ENCODE assay signal across 8 cellular contexts in the genomic region with DNA sequence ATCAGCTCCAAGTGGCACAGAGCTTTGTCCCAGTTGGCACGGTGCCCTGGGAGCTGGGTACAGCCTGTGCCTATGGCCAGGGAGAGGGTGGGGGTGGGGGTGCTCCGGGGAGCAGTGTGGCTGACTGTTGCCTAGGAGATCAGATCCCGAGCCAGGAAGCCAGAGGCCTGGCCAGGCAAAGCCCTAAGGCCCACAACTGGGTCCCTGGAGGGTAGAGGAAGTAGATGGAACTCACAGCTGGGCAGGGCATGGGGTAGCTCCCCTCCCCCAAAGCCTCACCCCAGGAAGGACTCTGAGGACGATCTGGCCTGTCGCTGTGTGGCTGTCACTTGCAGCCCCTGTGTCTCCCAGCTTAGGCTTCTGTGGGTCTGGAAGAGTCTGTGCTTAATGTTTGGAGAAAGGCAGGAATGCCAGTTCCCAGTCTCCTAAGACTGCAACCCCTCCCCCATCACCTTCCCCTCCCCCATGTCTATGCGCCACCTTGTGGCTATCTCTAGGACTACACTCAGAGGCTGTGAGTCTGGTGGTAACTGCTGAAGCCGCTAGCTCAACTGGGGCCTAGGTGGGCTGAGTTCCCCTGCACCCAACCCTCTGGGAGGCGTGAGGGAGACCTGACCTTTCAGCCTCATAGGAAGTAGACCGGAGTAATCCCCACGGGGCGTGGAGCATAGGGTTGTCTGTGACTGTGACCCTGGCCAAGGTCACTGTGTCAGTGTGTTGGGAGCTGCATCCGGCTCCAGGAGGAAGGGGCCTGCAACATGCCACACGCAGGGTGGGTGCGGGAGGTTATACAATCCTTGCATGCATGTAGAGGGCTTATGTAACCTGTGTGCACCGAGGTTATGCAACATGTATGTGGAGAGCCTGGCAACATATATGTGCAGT. TPM values are rescaled to one million over a fixed set of nuclear protein-coding genes. Genes with fewer than 3 reads are reported as not detected.
DNase-seq lines count a peak whose midpoint lies in the region; ATAC-seq and TF ChIP-seq lines count a peak whose summit lies in the region.

No MANE protein-coding gene starts in this region.

- peak; percentile 90 for TF ChIP-seq CTCF in CD8-positive, alpha-beta T cell (IDR thresholded peaks at IDR 0.05)
- TF ChIP-seq CTCF in RWPE2 (IDR thresholded peaks at IDR 0.05; ENCODE audit: poor library complexity, severe bottlenecking) (peak; percentile 86), parathyroid adenoma (IDR thresholded peaks at IDR 0.05) (peak; percentile 97)

- peak; percentile 96 for ATAC-seq in CD8-positive, alpha-beta T cell
- ATAC-seq in RWPE2 (ENCODE audit: low read depth) (peak; percentile 32; the same call in 2 of the 3 replicates), aorta (ENCODE audit: low FRiP score) (peak; percentile 82), HG03378 (IDR thresholded peaks at IDR 0.05; ENCODE audit: unreplicated experiment) (no peak)

- H3K9me3 ChIP-seq in CD8-positive, alpha-beta T cell (ENCODE audit: low read length), result no peaks in the 10 kb centered on the region
- no peaks in the 10 kb centered on the region for H3K9me3 ChIP-seq in HUES6 (ENCODE audit: control insufficient read depth, insufficient read depth, low read depth, low read length)
- no peaks in the 10 kb centered on the region for H3K9me3 ChIP-seq in RWPE2 (ENCODE audit: severe bottlenecking)
- H3K9me3 ChIP-seq in parathyroid adenoma (ENCODE audit: control insufficient read depth, low read length), result no peaks in the 10 kb centered on the region
- no peaks in the 10 kb centered on the region for H3K9me3 ChIP-seq in aorta (ENCODE audit: control insufficient read depth, low read length)

- peak overlapping the region; percentile 62 for H3K27ac Mint-ChIP-seq in CD8-positive, alpha-beta T cell

- H3K9ac ChIP-seq in HUES6 (ENCODE audit: low read length), result no peak overlapping the region
- H3K9ac ChIP-seq in parathyroid adenoma, result no peak overlapping the region

- H3K27ac ChIP-seq in CD8-positive, alpha-beta T cell (ENCODE audit: low read depth, low read length), result no peak overlapping the region
- H3K27ac ChIP-seq in HUES6 (ENCODE audit: low read depth, low read length) (no peak overlapping the region), RWPE2 (ENCODE audit: poor library complexity, severe bottlenecking) (peak overlapping the region; percentile 21), parathyroid adenoma (peak overlapping the region; percentile 77), aorta (ENCODE audit: low read depth in 1 of 2, low read length in 2 of 2) (peak overlapping the region in 1 of 2 donors; percentile 81)

- no peak overlapping the region for H2AFZ ChIP-seq in parathyroid adenoma

- 2 to 3% methylated on average over 15 of the region's 15 CpGs for WGBS in aorta, 2 donors

- no peaks in the 10 kb centered on the region for H3K27me3 Mint-ChIP-seq in CD8-positive, alpha-beta T cell (ENCODE audit: low read depth)

- H3K4me3 Mint-ChIP-seq in CD8-positive, alpha-beta T cell, result peak overlapping the region; percentile 45

- CTCF ChIA-PET in CD8-positive, alpha-beta T cell (lab: Charles Lee), result interaction anchor here (0.6 to 24.7 kb wide), 31 partner anchors 4 to 120 kb away, joined by 3 to 402 read pairs (median 8); a partner anchor contains a TSS

- H3K36me3 ChIP-seq in CD8-positive, alpha-beta T cell (ENCODE audit: insufficient read depth, low read length), result peaks cover 17% of the 10 kb centered on the region
- H3K36me3 ChIP-seq in HUES6 (ENCODE audit: control insufficient read depth, insufficient read depth, low read length) (no peaks in the 10 kb centered on the region), RWPE2 (ENCODE audit: low read depth) (peaks cover 8% of the 10 kb centered on the region; the same call in 1 of the 2 replicates), parathyroid adenoma (ENCODE audit: control insufficient read depth, insufficient read depth, low read length) (no peaks in the 10 kb centered on the region), aorta (ENCODE audit: control insufficient read depth in 1 of 2, insufficient read depth in 2 of 2, low read length in 1 of 2) (no peaks in the 10 kb centered on the region)

- no peak overlapping the region for H3K4me3 ChIP-seq in CD8-positive, alpha-beta T cell (ENCODE audit: low read depth, low read length)
- 0 out of 2 replicates have a peak overlapping the region, but pooled peaks have one; percentile 4 for H3K4me3 ChIP-seq in HUES6 (ENCODE audit: low read depth, low read length)
- no peak overlapping the region for H3K4me3 ChIP-seq in RWPE2 (ENCODE audit: severe bottlenecking)
- no peak overlapping the region for H3K4me3 ChIP-seq in parathyroid adenoma (ENCODE audit: low read depth, low read length)
- no peak overlapping the region for H3K4me3 ChIP-seq in aorta (ENCODE audit: low read length in 2 of 2)

- H3K36me3 Mint-ChIP-seq in CD8-positive, alpha-beta T cell, result peaks cover 47% of the 10 kb centered on the region

- H3K9me3 Mint-ChIP-seq in CD8-positive, alpha-beta T cell, result no peaks in the 10 kb centered on the region

- H3K79me2 ChIP-seq in parathyroid adenoma, result peaks cover 21% of the 10 kb centered on the region

- DNase-seq in CD8-positive, alpha-beta T cell, result peak; percentile 48 to 81 (median 64)
- DNase-seq in RWPE2 (ENCODE audit: low spot score) (no peak), glomerular visceral epithelial cell (ENCODE audit: extremely low spot score) (peak; percentile 49), aorta (peak; percentile 86 to 95)
- peak; percentile 69 for DNase-seq in activated naive CD4-positive, alpha-beta T cell treated with Interleukin-2 at 50 U/mL for 16 hours

- peaks cover 52% of the 10 kb centered on the region for H3K4me1 Mint-ChIP-seq in CD8-positive, alpha-beta T cell (ENCODE audit: low read depth)

- H3K4me2 ChIP-seq in parathyroid adenoma (ENCODE audit: low read length), result peak overlapping the region; percentile 62

- intact Hi-C loops in CD8-positive, alpha-beta T cell (cut with DNase I, micrococcal nuclease), result loop anchor here (1.0 to 2.0 kb wide), 3 partner anchors 13 to 36 kb away; a partner anchor contains a TSS
- intact Hi-C loops in aorta (cut with DNase I), result loop anchor here in 1 of 2 donors (1.0 kb wide), 1 partner anchor 12 kb away; no protein-coding TSS in a partner anchor

- H3K4me1 ChIP-seq in CD8-positive, alpha-beta T cell (ENCODE audit: insufficient read depth, low read length), result peaks cover 48% of the 10 kb centered on the region
- peaks cover 43% of the 10 kb centered on the region for H3K4me1 ChIP-seq in HUES6 (ENCODE audit: control insufficient read depth, insufficient read depth, low read length)
- H3K4me1 ChIP-seq in RWPE2 (ENCODE audit: insufficient read depth, poor library complexity, severe bottlenecking), result peaks cover 34% of the 10 kb centered on the region
- peaks cover 47% of the 10 kb centered on the region for H3K4me1 ChIP-seq in parathyroid adenoma
- peaks cover 0 to 3% of the 10 kb centered on the region in 2 donors for H3K4me1 ChIP-seq in aorta (ENCODE audit: control insufficient read depth in 1 of 2, insufficient read depth in 2 of 2, low read length in 2 of 2)

- POLR2A ChIA-PET in CD8-positive, alpha-beta T cell (lab: Charles Lee), result interaction anchor here (0.6 to 2.6 kb wide), 10 partner anchors 11 to 43 kb away, joined by 3 to 22 read pairs (median 5); a partner anchor contains a TSS

- H3K27me3 ChIP-seq in CD8-positive, alpha-beta T cell (ENCODE audit: insufficient read depth, low read length), result no peaks in the 10 kb centered on the region
- H3K27me3 ChIP-seq in HUES6 (ENCODE audit: control insufficient read depth, insufficient read depth, low read length) (no peaks in the 10 kb centered on the region), RWPE2 (ENCODE audit: insufficient read depth, poor library complexity, severe bottlenecking) (no peaks in the 10 kb centered on the region), parathyroid adenoma (ENCODE audit: control insufficient read depth, insufficient read depth, low read length) (no peaks in the 10 kb centered on the region), aorta (ENCODE audit: control insufficient read depth in 1 of 2, insufficient read depth in 2 of 2, low read length in 1 of 2) (no peaks in the 10 kb centered on the region)

RNA-seq across cellular contexts. Expression of a gene that starts 12.7 kb away (rescaled TPM):
- total RNA-seq in CD8-positive, alpha-beta T cell, result 10 to 100 TPM; 34.6 to 35.7 TPM
- total RNA-seq in aorta, result 10 to 100 TPM; 53.7 to 62.3 TPM
- polyA plus RNA-seq in aorta, result 10 to 100 TPM; 38.9 to 52.1 TPM

RNA-seq across cellular contexts. Expression of a gene that starts 21.2 kb away (rescaled TPM):
- total RNA-seq in CD8-positive, alpha-beta T cell, result 100 to 1,000 TPM; 103 to 104 TPM
- 10 to 100 TPM; 60.8 to 70.9 TPM for total RNA-seq in aorta
- polyA plus RNA-seq in aorta, result 10 to 100 TPM; 20.7 to 66.5 TPM

RNA-seq across cellular contexts. Expression of a gene that starts 24.9 kb away (rescaled TPM):
- 10 to 100 TPM; 24.1 to 25.6 TPM for total RNA-seq in CD8-positive, alpha-beta T cell
- 10 to 100 TPM; 18.4 to 53.6 TPM for total RNA-seq in aorta
- 10 to 100 TPM in 1 of 2 donors, 1 to 10 TPM in 1; 8.6 to 28.5 TPM for polyA plus RNA-seq in aorta

RNA-seq across cellular contexts. Expression of a gene that starts 46.3 kb away (rescaled TPM):
- 10 to 100 TPM; 43.8 to 46.6 TPM for total RNA-seq in CD8-positive, alpha-beta T cell
- 100 to 1,000 TPM in 1 of 2 donors, 10 to 100 TPM in 1; 81.0 to 100 TPM for total RNA-seq in aorta
- polyA plus RNA-seq in aorta, result 100 to 1,000 TPM in 1 of 2 donors, 10 to 100 TPM in 1; 21.2 to 171 TPM

Comparison
In these comparisons a context has a peak if more than half of its experiments do, and no peak if none do; other contexts are left out.
1. H3K27ac ChIP-seq: peak in RWPE2 (single experiment) and parathyroid adenoma (single experiment); none in CD8-positive, alpha-beta T cell (single experiment) and HUES6 (single experiment).
2. Peak in every context shown above with its lines, with median percentiles within 50 percentile points of each other: CTCF ChIP-seq.